ENCODE assay signal across 11 cellular contexts in the genomic region with DNA sequence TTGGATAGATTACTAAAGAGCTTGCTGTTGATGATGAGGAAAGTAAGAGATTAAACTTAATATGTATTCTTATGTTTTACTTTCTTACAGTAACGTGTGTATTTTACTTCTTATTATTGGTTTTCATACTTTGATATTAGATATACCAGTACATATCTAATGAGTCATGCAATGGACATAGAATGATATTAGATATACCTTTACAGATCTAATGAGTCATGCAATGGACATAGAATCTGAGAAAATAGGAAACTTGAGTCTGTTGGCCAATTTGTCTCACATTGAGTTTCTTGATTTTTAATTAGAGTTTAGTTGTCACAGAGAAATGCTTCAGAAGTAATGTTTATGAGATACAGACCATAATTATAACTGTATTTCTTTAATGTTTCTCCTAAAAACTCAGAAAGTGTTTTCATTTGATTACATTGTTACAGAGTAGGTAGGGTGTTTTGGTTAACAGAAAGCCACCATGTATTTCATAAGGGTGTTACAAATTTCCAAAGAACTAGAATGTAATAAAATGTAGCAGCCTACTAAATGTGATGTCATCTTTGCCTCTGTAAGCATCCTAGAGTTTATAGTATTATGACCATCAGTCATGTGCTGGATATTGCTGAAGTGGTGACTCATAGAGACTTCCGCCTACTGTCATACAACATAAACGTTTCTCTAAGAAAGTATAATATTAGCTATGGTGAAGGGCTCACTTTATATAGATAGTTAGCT. TPM values are rescaled to one million over a fixed set of nuclear protein-coding genes. Genes with fewer than 3 reads are reported as not detected.
DNase-seq lines count a peak whose midpoint lies in the region; ATAC-seq and TF ChIP-seq lines count a peak whose summit lies in the region.
"Had no signal": no experiment of that assay in that cellular context is flagged by ENCODE, and none has a peak within 500 bp of the region (broad histone marks: within the 10 kb centered on the region; RNA-seq: fewer than 3 reads in every experiment).

No MANE protein-coding gene starts in this region.

- peak; percentile 41 for DNase-seq in AG04450 (ENCODE audit: low read depth, low spot score)
- peak; percentile 84 for DNase-seq in HFFc6
- peak; percentile 92 for DNase-seq in SW480 (ENCODE audit: low spot score)
- DNase-seq in glomerular visceral epithelial cell (ENCODE audit: extremely low spot score), result peak; percentile 63
- no peak for DNase-seq in activated T-cell treated with anti-CD3 and anti-CD28 coated beads for 4 hours
- DNase-seq in natural killer cell treated with Interleukin-12 subunit alpha and Interleukin-12 subunit beta and Interleukin-15 and Interleukin-18, amount 100 ng/mL, for 72 hours (ENCODE audit: low spot score), result no peak
- DNase-seq: NCI-H1694, tibial artery had no signal

- peak overlapping the region; percentile 60 for H3K27ac Mint-ChIP-seq in HFFc6
- H3K27ac Mint-ChIP-seq in natural killer cell treated with Interleukin-12 subunit alpha and Interleukin-12 subunit beta and Interleukin-15 and Interleukin-18, amount 100 ng/mL, for 72 hours, result no peak overlapping the region
- H3K27ac Mint-ChIP-seq: activated naive CD8-positive, alpha-beta T cell had no signal

- no peaks in the 10 kb centered on the region for H3K27me3 ChIP-seq in AG04450 (ENCODE audit: control insufficient read depth, insufficient read depth, low read length)
- H3K27me3 ChIP-seq: tibial artery had no signal

- H3K27ac ChIP-seq in AG04450 (ENCODE audit: low read depth, low read length), result no peak overlapping the region
- H3K27ac ChIP-seq: tibial artery had no signal

- TF ChIP-seq CTCF in AG04450 (IDR thresholded peaks at IDR 0.05; ENCODE audit: low read depth, low read length) (no peak), HFFc6 (IDR thresholded peaks at IDR 0.05) (no peak)

- H3K27me3 Mint-ChIP-seq in HFFc6 (ENCODE audit: insufficient read depth), result no peaks in the 10 kb centered on the region; the same call in 1 of the 2 replicates
- H3K27me3 Mint-ChIP-seq in natural killer cell treated with Interleukin-12 subunit alpha and Interleukin-12 subunit beta and Interleukin-15 and Interleukin-18, amount 100 ng/mL, for 72 hours, result peaks cover 0 to 8% of the 10 kb centered on the region in 2 donors

- POLR2A ChIA-PET in AG04450 (lab: Yijun Ruan, JAX), result no interaction called here

- peaks cover 18% of the 10 kb centered on the region; the same call in 1 of the 2 replicates for H3K36me3 Mint-ChIP-seq in HFFc6 (ENCODE audit: low read depth)
- no peaks in the 10 kb centered on the region for H3K36me3 Mint-ChIP-seq in natural killer cell treated with Interleukin-12 subunit alpha and Interleukin-12 subunit beta and Interleukin-15 and Interleukin-18, amount 100 ng/mL, for 72 hours
- H3K36me3 Mint-ChIP-seq: activated naive CD8-positive, alpha-beta T cell had no signal

- H3K4me1 Mint-ChIP-seq in HFFc6 (ENCODE audit: low read depth), result peaks cover 40% of the 10 kb centered on the region
- H3K4me1 Mint-ChIP-seq in natural killer cell treated with Interleukin-12 subunit alpha and Interleukin-12 subunit beta and Interleukin-15 and Interleukin-18, amount 100 ng/mL, for 72 hours (ENCODE audit: low read depth in 2 of 2), result peaks cover 3 to 10% of the 10 kb centered on the region in 2 donors

- H3K9me3 Mint-ChIP-seq in HFFc6, result no peaks in the 10 kb centered on the region
- H3K9me3 Mint-ChIP-seq in natural killer cell treated with Interleukin-12 subunit alpha and Interleukin-12 subunit beta and Interleukin-15 and Interleukin-18, amount 100 ng/mL, for 72 hours, result no peaks in the 10 kb centered on the region

- CTCF ChIA-PET in AG04450 (lab: Charles Lee), result interaction anchor here (0.8 to 1.7 kb wide), 2 partner anchors 21 to 342 kb away, joined by 4 to 5 read pairs; no protein-coding TSS in a partner anchor

- ATAC-seq in HG03045 (IDR thresholded peaks at IDR 0.05; ENCODE audit: unreplicated experiment), result no peak
- ATAC-seq in HG03135 (IDR thresholded peaks at IDR 0.05; ENCODE audit: unreplicated experiment), result no peak
- ATAC-seq in natural killer cell treated with Interleukin-12 subunit alpha and Interleukin-12 subunit beta and Interleukin-15 and Interleukin-18, amount 100 ng/mL, for 72 hours, result no peak

- H3K4me3 ChIP-seq in AG04450 (ENCODE audit: low read depth, low read length), result no peak overlapping the region
- H3K4me3 ChIP-seq: tibial artery had no signal

- no peaks in the 10 kb centered on the region; the same call in 1 of the 2 replicates for H3K9me3 ChIP-seq in AG04450 (ENCODE audit: control insufficient read depth, insufficient read depth, low read length)
- H3K9me3 ChIP-seq: tibial artery had no signal

- H3K4me3 Mint-ChIP-seq in HFFc6, result peak overlapping the region; percentile 24; the same call in 1 of the 2 replicates
- H3K4me3 Mint-ChIP-seq in natural killer cell treated with Interleukin-12 subunit alpha and Interleukin-12 subunit beta and Interleukin-15 and Interleukin-18, amount 100 ng/mL, for 72 hours, result no peak overlapping the region
- H3K4me3 Mint-ChIP-seq: activated naive CD8-positive, alpha-beta T cell had no signal

RNA-seq across cellular contexts. Expression of a gene that starts 3.0 kb away (rescaled TPM):
- 5.6 and 9.1 TPM in 2 replicates for polyA plus RNA-seq in AG04450 (2011; rRNA removed)
- polyA minus RNA-seq in AG04450 (2011; rRNA and poly(A)+ RNA removed), result 7.4 and 12.1 TPM in 2 replicates
- 10 to 100 TPM; 10.0 to 25.2 (median 22.8) TPM for total RNA-seq in HFFc6 (2021; fragmentation: NEBNext Ultra II Directional; extraction: Animal tissue kit (Norgen Biotek cat#: 25700))
- 1 to 10 TPM; 2.7 to 3.1 TPM for total RNA-seq in natural killer cell treated with Interleukin-12 subunit alpha and Interleukin-12 subunit beta and Interleukin-15 and Interleukin-18, amount 100 ng/mL, for 72 hours

Comparison
In these comparisons a context has a peak if more than half of its experiments do, and no peak if none do; other contexts are left out.
1. DNase-seq: peak in AG04450 (single experiment), HFFc6 (single experiment), SW480 (single experiment) and glomerular visceral epithelial cell (single experiment); none in activated T-cell treated with anti-CD3 and anti-CD28 coated beads for 4 hours (single experiment) and natural killer cell treated with Interleukin-12 subunit alpha and Interleukin-12 subunit beta and Interleukin-15 and Interleukin-18, amount 100 ng/mL, for 72 hours (single experiment).